In the genomic region with DNA sequence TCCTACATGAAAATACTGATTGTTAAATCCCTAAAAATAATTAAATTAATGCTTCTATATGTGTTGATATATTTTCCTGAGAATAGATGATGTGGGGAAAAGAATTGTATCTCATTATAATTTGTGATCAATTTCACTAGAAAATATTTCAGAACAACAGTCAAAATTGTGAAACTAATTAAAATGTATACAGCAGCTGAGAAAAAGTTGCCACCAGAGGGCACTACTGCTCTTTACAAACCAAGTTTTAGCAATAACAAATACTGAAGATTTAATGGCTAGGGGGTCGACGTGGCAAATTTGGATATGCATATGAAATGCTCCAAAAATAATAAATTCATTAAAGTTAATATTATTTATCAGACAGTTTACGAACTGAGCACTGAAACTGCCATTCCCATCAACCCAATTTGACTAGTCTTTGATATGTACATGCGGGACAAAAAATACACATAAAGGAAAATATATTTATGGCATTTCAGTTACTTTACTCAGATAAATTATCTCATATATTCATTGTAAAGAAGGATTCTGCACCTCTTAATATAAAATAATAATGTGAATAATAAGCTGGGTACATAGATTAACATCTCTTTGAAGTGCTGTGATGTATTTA, we compare ENCODE assay signal across 8 cellular contexts.
DNase-seq lines count a peak whose midpoint lies in the region; ATAC-seq and TF ChIP-seq lines count a peak whose summit lies in the region.

No MANE protein-coding gene starts in this region.

- in situ Hi-C loops in ACHN (cut with HindIII; ENCODE audit: low pct_ligation_motif_present, low pct_unique_long_range_greater_than_20kb, low sequenced_read_pairs): no loop called here

- no peaks in the 10 kb centered on the region for H3K36me3 Mint-ChIP-seq in activated naive CD8-positive, alpha-beta T cell treated with anti-CD3 and anti-CD28 coated beads for 36 hours
- H3K36me3 Mint-ChIP-seq in stimulated activated naive B cell treated with anti-CD40 and anti-IgM and Interleukin-4, amounts not matched to agents 10 μg/mL and 1 μg/mL and 100 μg/mL, for 72 hours: no peaks in the 10 kb centered on the region

- no peak for ATAC-seq in stimulated activated naive B cell treated with anti-CD40 and anti-IgM and Interleukin-4, amounts not matched to agents 10 μg/mL and 1 μg/mL and 100 μg/mL, for 72 hours (replicated peaks)

- peaks cover 6% of the 10 kb centered on the region for H3K9me3 Mint-ChIP-seq in activated naive CD8-positive, alpha-beta T cell treated with anti-CD3 and anti-CD28 coated beads for 36 hours
- H3K9me3 Mint-ChIP-seq in stimulated activated naive B cell treated with anti-CD40 and anti-IgM and Interleukin-4, amounts not matched to agents 10 μg/mL and 1 μg/mL and 100 μg/mL, for 72 hours: peaks cover 0 to 3% of the 10 kb centered on the region in 2 donors

- POLR2A ChIA-PET in GM10248 (lab: Yijun Ruan, JAX): no interaction called here

- no peak overlapping the region for H3K27ac Mint-ChIP-seq in activated naive CD8-positive, alpha-beta T cell treated with anti-CD3 and anti-CD28 coated beads for 36 hours
- H3K27ac Mint-ChIP-seq in stimulated activated naive B cell treated with anti-CD40 and anti-IgM and Interleukin-4, amounts not matched to agents 10 μg/mL and 1 μg/mL and 100 μg/mL, for 72 hours: no peak overlapping the region

- H3K4me3 Mint-ChIP-seq in activated naive CD8-positive, alpha-beta T cell treated with anti-CD3 and anti-CD28 coated beads for 36 hours: no peak overlapping the region
- no peak overlapping the region for H3K4me3 Mint-ChIP-seq in stimulated activated naive B cell treated with anti-CD40 and anti-IgM and Interleukin-4, amounts not matched to agents 10 μg/mL and 1 μg/mL and 100 μg/mL, for 72 hours

- no peaks in the 10 kb centered on the region for H3K4me1 Mint-ChIP-seq in activated naive CD8-positive, alpha-beta T cell treated with anti-CD3 and anti-CD28 coated beads for 36 hours
- no peaks in the 10 kb centered on the region for H3K4me1 Mint-ChIP-seq in stimulated activated naive B cell treated with anti-CD40 and anti-IgM and Interleukin-4, amounts not matched to agents 10 μg/mL and 1 μg/mL and 100 μg/mL, for 72 hours

- CTCF ChIA-PET in GM10248 (lab: Yijun Ruan, JAX): interaction anchor here (0.7 to 1.4 kb wide), 5 partner anchors 8 to 25 kb away, joined by 3 to 4 read pairs (median 3); no protein-coding TSS in a partner anchor

- peak; percentile 63 for TF ChIP-seq CTCF in GM10248 (IDR thresholded peaks at IDR 0.05; ENCODE audit: control extremely low read depth, extremely low read depth, low read depth, missing control alignments)

- H3K27me3 Mint-ChIP-seq in activated naive CD8-positive, alpha-beta T cell treated with anti-CD3 and anti-CD28 coated beads for 36 hours: no peaks in the 10 kb centered on the region
- no peaks in the 10 kb centered on the region for H3K27me3 Mint-ChIP-seq in stimulated activated naive B cell treated with anti-CD40 and anti-IgM and Interleukin-4, amounts not matched to agents 10 μg/mL and 1 μg/mL and 100 μg/mL, for 72 hours

- DNase-seq in ACHN (peak; percentile 34), GM10248 (ENCODE audit: extremely low spot score) (no peak), NCI-H2227 treated with DMSO at 0.1 percent for 48 hours (lab: John Stamatoyannopoulos, UW) (peak; percentile 34), iPS-NIHi11 (ENCODE audit: low spot score) (peak; percentile 8), GM19240 (ENCODE audit: insufficient read length, low spot score) (no peak)
- DNase-seq in activated naive CD8-positive, alpha-beta T cell treated with anti-CD3 and anti-CD28 coated beads for 36 hours: peak; percentile 6
- peak; percentile 4 for DNase-seq in stimulated activated naive B cell treated with anti-CD40 and anti-IgM and Interleukin-4, amounts not matched to agents 10 μg/mL and 1 μg/mL and 100 μg/mL, for 72 hours
- DNase-seq in activated effector memory CD4-positive, alpha-beta T cell treated with Interleukin-2 at 50 U/mL for 16 hours: no peak

Comparison
In these comparisons a context has a peak if more than half of its experiments do, and no peak if none do; other contexts are left out.
1. DNase-seq: peak in ACHN (single experiment), NCI-H2227 treated with DMSO at 0.1 percent for 48 hours (single experiment), activated naive CD8-positive, alpha-beta T cell treated with anti-CD3 and anti-CD28 coated beads for 36 hours (single experiment), iPS-NIHi11 (single experiment) and stimulated activated naive B cell treated with anti-CD40 and anti-IgM and Interleukin-4, amounts not matched to agents 10 μg/mL and 1 μg/mL and 100 μg/mL, for 72 hours (single experiment); none in GM10248 (single experiment), activated effector memory CD4-positive, alpha-beta T cell treated with Interleukin-2 at 50 U/mL for 16 hours (single experiment) and GM19240 (single experiment).